ENCODE assay signal across 14 cellular contexts in genomic region chr1:208475449-208475848, GRCh38.
A peak's percentile ranks its signal among the peaks of the same experiment; 100 is the strongest.
DNase-seq lines count a peak whose midpoint lies in the region; ATAC-seq and TF ChIP-seq lines count a peak whose summit lies in the region.
"Had no signal": no experiment of that assay in that cellular context is flagged by ENCODE, and none has a peak within 500 bp of the region (broad histone marks: within the 10 kb centered on the region; RNA-seq: fewer than 3 reads in every experiment).

No MANE protein-coding gene starts in this region.

- H3K9me2 ChIP-seq in neural cell (ENCODE audit: insufficient read depth, low read length): no peaks in the 10 kb centered on the region

- H3K27me3 ChIP-seq in neural cell (ENCODE audit: insufficient read depth, low read depth, low read length): no peaks in the 10 kb centered on the region

- DNase-seq in EL: peak; percentile 51
- peak; percentile 32 for DNase-seq in NCI-H69 (lab: John Stamatoyannopoulos, UW)
- DNase-seq in fibroblast of peridontal ligament (ENCODE audit: extremely low read depth): peak; percentile 74
- DNase-seq in NOMO-1 (lab: John Stamatoyannopoulos, UW; ENCODE audit: unreplicated experiment in 2 of 2): no peak
- DNase-seq in hepatic stellate cell (ENCODE audit: low spot score): no peak
- DNase-seq: activated CD8-positive, alpha-beta T cell treated with anti-CD3 and anti-CD28 coated beads for 36 hours; effector CD4-positive, alpha-beta T cell; NCI-H345; stimulated activated CD4-positive, alpha-beta T cell treated with anti-CD3 and anti-CD28 coated beads, Interleukin-4, amount 100 ng/mL, for 4 hours; SW 1271 had no signal

- no peaks in the 10 kb centered on the region for H3K79me2 ChIP-seq in neural cell (replicated peaks; ENCODE audit: insufficient read depth, low read length)

- H3K27ac ChIP-seq in neural cell (ENCODE audit: low read length): peak overlapping the region; percentile 28

- no peak overlapping the region for H2AFZ ChIP-seq in neural cell (ENCODE audit: low read depth, low read length)

- H4K20me1 ChIP-seq in neural cell (ENCODE audit: insufficient read depth): no peaks in the 10 kb centered on the region

- no peak overlapping the region for H3K9ac ChIP-seq in neural cell (ENCODE audit: low read length)

- H3F3A ChIP-seq in neural cell (ENCODE audit: insufficient read depth, low read length, poor library complexity, severe bottlenecking): no peaks in the 10 kb centered on the region

- H3K4me3 ChIP-seq in neural cell (ENCODE audit: low read length): no peak overlapping the region
- H3K4me3 ChIP-seq: K562 had no signal

- TF ChIP-seq CTCF in neural cell (IDR thresholded peaks at IDR 0.05; ENCODE audit: poor library complexity, severe bottlenecking): no peak

- H3K9me3 ChIP-seq in neural cell (ENCODE audit: low read length): no peaks in the 10 kb centered on the region

- ATAC-seq in HG03159 (IDR thresholded peaks at IDR 0.05; ENCODE audit: unreplicated experiment): no peak
- ATAC-seq in HG02840 (IDR thresholded peaks at IDR 0.05; ENCODE audit: low FRiP score, unreplicated experiment): no peak
- ATAC-seq: activated CD8-positive, alpha-beta T cell treated with anti-CD3 and anti-CD28 coated beads for 36 hours had no signal

- TF ChIP-seq EP300 in neural cell (conservative IDR thresholded peaks at IDR 0.05; ENCODE audit: poor library complexity, severe bottlenecking): no peak

- no peak overlapping the region for H3K4me2 ChIP-seq in neural cell (ENCODE audit: low read length)

- H3K36me3 ChIP-seq in neural cell (ENCODE audit: insufficient read depth, low read length): no peaks in the 10 kb centered on the region

- TF ChIP-seq RAD21 in neural cell (conservative IDR thresholded peaks at IDR 0.05): no peak

TF ChIP-seq in neural cell, 6 proteins besides CTCF, POLR2A, EP300 and RAD21:
- no peak for TF ChIP-seq MXI1 (conservative IDR thresholded peaks at IDR 0.05; ENCODE audit: poor library complexity, severe bottlenecking)
- no peak for TF ChIP-seq TAF1 (IDR thresholded peaks at IDR 0.05; ENCODE audit: low read depth)
- TF ChIP-seq, protein P1, sequence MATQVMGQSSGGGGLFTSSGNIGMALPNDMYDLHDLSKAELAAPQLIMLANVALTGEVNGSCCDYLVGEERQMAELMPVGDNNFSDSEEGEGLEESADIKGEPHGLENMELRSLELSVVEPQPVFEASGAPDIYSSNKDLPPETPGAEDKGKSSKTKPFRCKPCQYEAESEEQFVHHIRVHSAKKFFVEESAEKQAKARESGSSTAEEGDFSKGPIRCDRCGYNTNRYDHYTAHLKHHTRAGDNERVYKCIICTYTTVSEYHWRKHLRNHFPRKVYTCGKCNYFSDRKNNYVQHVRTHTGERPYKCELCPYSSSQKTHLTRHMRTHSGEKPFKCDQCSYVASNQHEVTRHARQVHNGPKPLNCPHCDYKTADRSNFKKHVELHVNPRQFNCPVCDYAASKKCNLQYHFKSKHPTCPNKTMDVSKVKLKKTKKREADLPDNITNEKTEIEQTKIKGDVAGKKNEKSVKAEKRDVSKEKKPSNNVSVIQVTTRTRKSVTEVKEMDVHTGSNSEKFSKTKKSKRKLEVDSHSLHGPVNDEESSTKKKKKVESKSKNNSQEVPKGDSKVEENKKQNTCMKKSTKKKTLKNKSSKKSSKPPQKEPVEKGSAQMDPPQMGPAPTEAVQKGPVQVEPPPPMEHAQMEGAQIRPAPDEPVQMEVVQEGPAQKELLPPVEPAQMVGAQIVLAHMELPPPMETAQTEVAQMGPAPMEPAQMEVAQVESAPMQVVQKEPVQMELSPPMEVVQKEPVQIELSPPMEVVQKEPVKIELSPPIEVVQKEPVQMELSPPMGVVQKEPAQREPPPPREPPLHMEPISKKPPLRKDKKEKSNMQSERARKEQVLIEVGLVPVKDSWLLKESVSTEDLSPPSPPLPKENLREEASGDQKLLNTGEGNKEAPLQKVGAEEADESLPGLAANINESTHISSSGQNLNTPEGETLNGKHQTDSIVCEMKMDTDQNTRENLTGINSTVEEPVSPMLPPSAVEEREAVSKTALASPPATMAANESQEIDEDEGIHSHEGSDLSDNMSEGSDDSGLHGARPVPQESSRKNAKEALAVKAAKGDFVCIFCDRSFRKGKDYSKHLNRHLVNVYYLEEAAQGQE (IDR thresholded peaks at IDR 0.05; ENCODE audit: borderline replicate concordance): no peak
- TF ChIP-seq SMC3 (conservative IDR thresholded peaks at IDR 0.05; ENCODE audit: poor library complexity): no peak
- no peak for TF ChIP-seq EZH2 (IDR thresholded peaks at IDR 0.05; ENCODE audit: borderline replicate concordance, insufficient read depth, low read length, poor library complexity, severe bottlenecking)
- TF ChIP-seq POLR2AphosphoS5 (IDR thresholded peaks at IDR 0.05): no peak

Comparison
In these comparisons a context has a peak if more than half of its experiments do, and no peak if none do; other contexts are left out.
1. DNase-seq: peak in EL (single experiment), NCI-H69 (single experiment) and fibroblast of peridontal ligament (single experiment); none in NOMO-1 (0 of 2) and hepatic stellate cell (single experiment).